8 cellular contexts compared by ENCODE assay signal in the genomic region with DNA sequence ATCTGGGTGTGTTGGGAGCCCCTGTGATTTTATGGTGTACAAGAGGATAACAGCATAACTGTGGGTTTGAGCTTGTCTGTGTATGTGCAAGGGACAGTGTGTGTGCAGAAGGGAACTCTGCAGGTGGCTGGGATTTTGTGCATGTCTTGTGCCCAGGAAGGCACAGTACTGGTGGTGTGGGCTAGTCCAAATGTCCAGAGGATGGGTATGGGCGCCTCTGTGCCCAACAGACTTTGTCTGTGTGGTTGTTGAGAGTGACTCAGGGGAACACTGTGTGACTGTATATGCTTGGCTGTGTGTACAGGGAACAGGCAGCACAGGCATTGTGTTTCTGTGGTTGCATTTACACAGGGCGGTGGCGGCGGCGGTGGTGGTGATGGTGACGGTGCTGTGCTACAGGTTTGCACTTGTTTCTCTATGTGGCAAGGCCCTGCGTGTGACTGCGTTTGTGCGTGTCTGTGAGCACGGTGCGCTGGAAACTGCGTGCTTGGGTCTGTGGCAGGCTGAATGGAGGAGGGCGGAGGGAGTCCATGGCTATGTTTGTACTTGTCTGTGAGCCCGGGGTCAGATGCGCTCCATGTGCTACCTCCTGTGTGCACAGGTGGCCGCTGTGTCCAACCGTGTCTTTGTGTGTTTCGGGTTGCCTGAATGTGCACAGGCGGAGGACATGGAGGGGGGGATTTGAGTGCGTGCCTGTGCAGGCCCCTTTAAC. TPM values are rescaled to one million over a fixed set of nuclear protein-coding genes. Genes with fewer than 3 reads are reported as not detected.
DNase-seq lines count a peak whose midpoint lies in the region; ATAC-seq and TF ChIP-seq lines count a peak whose summit lies in the region.

No MANE protein-coding gene starts in this region.

- peaks cover 66 to 72% of the 10 kb centered on the region in 2 experiments for H3K4me1 ChIP-seq in trophoblast cell (ENCODE audit: control insufficient read depth in 1 of 2, insufficient read depth in 2 of 2, low read length in 2 of 2)

- ATAC-seq in HG02610 (IDR thresholded peaks at IDR 0.05; ENCODE audit: unreplicated experiment) = no peak

- H2BK5ac ChIP-seq in trophoblast cell (ENCODE audit: low read depth, low read length, poor library complexity) = no peak overlapping the region

- H3K4me2 ChIP-seq in trophoblast cell (ENCODE audit: low read length) = no peak overlapping the region

- H3K79me2 ChIP-seq in trophoblast cell (ENCODE audit: control insufficient read depth, insufficient read depth, low read length, poor library complexity) = no peaks in the 10 kb centered on the region

- H4K8ac ChIP-seq in trophoblast cell (ENCODE audit: low read depth, low read length) = no peak overlapping the region

- H2BK12ac ChIP-seq in trophoblast cell (ENCODE audit: low read length) = no peak overlapping the region

- peak overlapping the region; percentile 3 for H2AK5ac ChIP-seq in trophoblast cell (ENCODE audit: low read length)

- H3K27ac ChIP-seq in cingulate gyrus (ENCODE audit: low read depth, low read length) (peak overlapping the region; percentile 89), trophoblast cell (ENCODE audit: low read depth, low read length) (peak overlapping the region; percentile 21)

- no peak overlapping the region for H3K23ac ChIP-seq in trophoblast cell (ENCODE audit: low read length)

- no peaks in the 10 kb centered on the region for H3K36me3 ChIP-seq in trophoblast cell (ENCODE audit: control insufficient read depth in 1 of 2, insufficient read depth in 2 of 2, low read length in 2 of 2)

- no CpG with 5 or more reads among the region's 20 CpGs for WGBS in trophoblast cell (ENCODE audit: extremely low coverage, insufficient coverage, insufficient read length)

- H3K18ac ChIP-seq in trophoblast cell (ENCODE audit: low read length) = peak overlapping the region; percentile 25

- no peak overlapping the region for H3K4me3 ChIP-seq in trophoblast cell (ENCODE audit: low read depth, low read length)

- peaks cover 2% of the 10 kb centered on the region for H3K9me3 ChIP-seq in trophoblast cell (ENCODE audit: insufficient read depth, low read depth, low read length)

- H2BK120ac ChIP-seq in trophoblast cell (ENCODE audit: insufficient read depth, low read length, poor library complexity) = peak overlapping the region; percentile 2

- H3K14ac ChIP-seq in trophoblast cell (ENCODE audit: low read length) = no peak overlapping the region

- TF ChIP-seq CTCF in GM20000 (IDR thresholded peaks at IDR 0.05; ENCODE audit: extremely low read depth, missing control alignments) = no peak

- no peak overlapping the region for H3K4ac ChIP-seq in trophoblast cell (ENCODE audit: low read depth, low read length)

- no peaks in the 10 kb centered on the region for H3K27me3 ChIP-seq in trophoblast cell (ENCODE audit: insufficient read depth, low read length)

- no peak overlapping the region for H3K9ac ChIP-seq in trophoblast cell (ENCODE audit: low read length)

- H3K79me1 ChIP-seq in trophoblast cell (ENCODE audit: low read length) = peaks cover 27% of the 10 kb centered on the region

- peak overlapping the region; percentile 86 for H4K91ac ChIP-seq in trophoblast cell (ENCODE audit: low read depth, low read length)

- DNase-seq in NCI-H1417 (lab: John Stamatoyannopoulos, UW) (peak; percentile 71 to 93 (median 90)), trophoblast cell (no peak), GM20000 (ENCODE audit: low spot score) (no peak), pons (ENCODE audit: low spot score) (no peak), HK-2 (ENCODE audit: unreplicated experiment) (no peak)
- DNase-seq in activated CD4-positive, alpha-beta T cell treated with anti-CD3 and anti-CD28 coated beads for 4 hours = peak; percentile 53

- no peak overlapping the region for H4K12ac ChIP-seq in trophoblast cell (ENCODE audit: low read depth, low read length)

- H2AFZ ChIP-seq in trophoblast cell (ENCODE audit: insufficient read depth, low read length, poor library complexity) = no peak overlapping the region

RNA-seq across cellular contexts. Expression of gene WASF2, which starts 32.3 kb away (rescaled TPM):
- 54.5 and 57.3 TPM in 2 replicates for polyA plus RNA-seq in trophoblast cell (2013)

Comparison
In these comparisons a context has a peak if more than half of its experiments do, and no peak if none do; other contexts are left out.
1. DNase-seq: peak in NCI-H1417 (3 of 3) and activated CD4-positive, alpha-beta T cell treated with anti-CD3 and anti-CD28 coated beads for 4 hours (2 of 2); none in trophoblast cell (0 of 2), GM20000 (single experiment), pons (single experiment) and HK-2 (single experiment).